8 cellular contexts compared by ENCODE assay signal in the genomic region with DNA sequence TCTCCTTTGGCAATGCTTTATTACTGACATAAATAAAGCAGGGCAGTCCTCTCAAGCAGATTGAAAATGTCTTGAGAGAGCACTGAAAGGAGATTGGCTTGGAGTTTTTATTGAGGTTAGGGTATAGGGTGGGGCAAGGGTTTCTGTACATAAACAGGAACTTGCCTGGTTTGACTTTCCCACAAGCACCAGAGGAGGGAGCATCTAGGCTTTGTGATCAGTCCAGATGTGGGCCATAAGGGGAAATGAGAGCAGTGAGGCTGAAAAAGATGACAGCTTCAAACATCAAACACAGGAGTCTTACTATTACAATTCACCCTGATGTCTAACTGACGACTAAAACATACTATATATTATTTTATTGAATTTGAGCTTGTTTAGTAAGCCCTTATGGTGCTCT.
DNase-seq lines count a peak whose midpoint lies in the region; ATAC-seq and TF ChIP-seq lines count a peak whose summit lies in the region.

No MANE protein-coding gene starts in this region.

- H3K4me1 ChIP-seq in SJCRH30 (no peaks in the 10 kb centered on the region), transverse colon (no peaks in the 10 kb centered on the region)

- peak; percentile 32 for TF ChIP-seq CTCF in C4-2B (conservative IDR thresholded peaks at IDR 0.05)
- TF ChIP-seq CTCF in transverse colon (IDR thresholded peaks at IDR 0.05): no peak

- H3K27ac ChIP-seq in C4-2B (no peak overlapping the region), SJCRH30 (no peak overlapping the region), transverse colon (no peak overlapping the region)

- in situ Hi-C loops in transverse colon (cut with MboI; ENCODE audit: low pct_ligation_motif_present in 1 of 4, low pct_unique_long_range_greater_than_20kb in 1 of 4, low sequenced_read_pairs in 3 of 4): no loop called here

- no peaks in the 10 kb centered on the region for H3K36me3 ChIP-seq in SJCRH30
- no peaks in the 10 kb centered on the region for H3K36me3 ChIP-seq in transverse colon

- H3K27me3 ChIP-seq in SJCRH30: no peaks in the 10 kb centered on the region
- H3K27me3 ChIP-seq in transverse colon: no peaks in the 10 kb centered on the region

- WGBS in transverse colon (ENCODE audit: low coverage in 1 of 2), 2 donors: 25 to 27% methylated on average over 1 of the region's 1 CpG

- H3K4me3 ChIP-seq in SJCRH30 (no peak overlapping the region), transverse colon (no peak overlapping the region)

- no peaks in the 10 kb centered on the region for H3K9me3 ChIP-seq in SJCRH30 (replicated peaks)
- no peaks in the 10 kb centered on the region for H3K9me3 ChIP-seq in transverse colon

- DNase-seq in SKM-1 treated with dmso at 0.1 percent for 144 hours (lab: John Stamatoyannopoulos, UW; ENCODE audit: unreplicated experiment): peak; percentile 85
- no peak for DNase-seq in NCI-H1105 (lab: John Stamatoyannopoulos, UW)
- DNase-seq in SJCRH30: no peak
- no peak for DNase-seq in transverse colon
- no peak for DNase-seq in NCI-H69 (lab: John Stamatoyannopoulos, UW)

- ATAC-seq in GM18909 (IDR thresholded peaks at IDR 0.05; ENCODE audit: poor library complexity, unreplicated experiment) (peak; percentile 76), HG03108 (IDR thresholded peaks at IDR 0.05; ENCODE audit: unreplicated experiment) (peak; percentile 76)

- no peak for TF ChIP-seq POLR2A in transverse colon (IDR thresholded peaks at IDR 0.05)

- intact Hi-C loops in transverse colon (cut with DNase I; ENCODE audit: low total_unique reads): no loop called here

- TF ChIP-seq EP300 in transverse colon (IDR thresholded peaks at IDR 0.05; ENCODE audit: low read depth): no peak
